Comparison of ENCODE assay signal across 19 cellular contexts in the genomic region with DNA sequence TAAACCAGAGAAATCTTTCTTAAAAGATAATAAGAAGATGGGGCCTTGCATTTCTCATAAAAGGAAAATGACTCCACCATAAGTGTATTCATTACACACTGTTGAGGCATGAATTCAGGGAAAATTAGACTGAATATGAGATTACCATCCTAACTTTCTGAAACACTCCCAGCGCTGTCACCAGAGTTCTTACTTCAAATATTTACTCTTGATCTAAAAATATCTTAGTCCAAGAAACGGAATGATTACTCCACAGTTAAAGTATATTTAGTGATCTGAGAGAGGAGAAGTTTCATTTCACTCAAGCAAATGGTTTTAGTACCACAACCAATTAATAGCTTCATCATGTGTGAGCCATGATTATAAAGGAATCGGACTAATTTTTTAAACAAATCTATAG.
DNase-seq lines count a peak whose midpoint lies in the region; ATAC-seq and TF ChIP-seq lines count a peak whose summit lies in the region.
"Had no signal": no experiment of that assay in that cellular context is flagged by ENCODE, and none has a peak within 500 bp of the region (broad histone marks: within the 10 kb centered on the region; RNA-seq: fewer than 3 reads in every experiment).

No MANE protein-coding gene starts in this region.

- no peaks in the 10 kb centered on the region for H3K9me3 ChIP-seq in mesenchymal stem cell (ENCODE audit: control insufficient read depth, low read length)
- H3K9me3 ChIP-seq in tibial nerve: no peaks in the 10 kb centered on the region
- H3K9me3 ChIP-seq in T-helper 17 cell (ENCODE audit: control insufficient read depth, low read length, poor library complexity, severe bottlenecking): no peaks in the 10 kb centered on the region
- H3K9me3 ChIP-seq: BLaER1 treated with 17β-estradiol and CSF1 and Interleukin-3, amounts not matched to agents 10 nM and 100 nM had no signal

- no peak overlapping the region for H3K4ac ChIP-seq in mesenchymal stem cell (ENCODE audit: low read depth in 1 of 2, low read length in 2 of 2)

- no peak for TF ChIP-seq POLR2A in tibial nerve (IDR thresholded peaks at IDR 0.05)

- H3K36me3 Mint-ChIP-seq in T-helper 17 cell (ENCODE audit: low read depth): peaks cover 3% of the 10 kb centered on the region
- H3K36me3 Mint-ChIP-seq: natural killer cell had no signal

- H3K27me3 ChIP-seq in mesenchymal stem cell (ENCODE audit: control insufficient read depth in 1 of 2, insufficient read depth in 1 of 2, low read length in 2 of 2): no peaks in the 10 kb centered on the region
- H3K27me3 ChIP-seq in tibial nerve: no peaks in the 10 kb centered on the region
- H3K27me3 ChIP-seq: BLaER1 treated with 17β-estradiol and CSF1 and Interleukin-3, amounts not matched to agents 10 nM and 100 nM had no signal

- ATAC-seq in T-helper 17 cell: no peak
- ATAC-seq: GM12878, natural killer cell, PC-3 had no signal

- no peak overlapping the region for H3K18ac ChIP-seq in mesenchymal stem cell (ENCODE audit: low read depth in 1 of 2, low read length in 2 of 2)

- H3K4me1 Mint-ChIP-seq in T-helper 17 cell: peaks cover 4% of the 10 kb centered on the region
- H3K4me1 Mint-ChIP-seq: natural killer cell had no signal

- H2BK12ac ChIP-seq in mesenchymal stem cell (ENCODE audit: low read length in 2 of 2): no peak overlapping the region

- no peaks in the 10 kb centered on the region for H3K36me3 ChIP-seq in mesenchymal stem cell (ENCODE audit: control insufficient read depth in 1 of 2, insufficient read depth in 2 of 2, low read depth in 1 of 2, low read length in 2 of 2)
- H3K36me3 ChIP-seq in tibial nerve: no peaks in the 10 kb centered on the region
- H3K36me3 ChIP-seq: BLaER1 treated with 17β-estradiol and CSF1 and Interleukin-3, amounts not matched to agents 10 nM and 100 nM had no signal

- TF ChIP-seq CTCF in tibial nerve (IDR thresholded peaks at IDR 0.05): no peak

- H3K9ac ChIP-seq in mesenchymal stem cell (ENCODE audit: low read length): no peak overlapping the region
- H3K9ac ChIP-seq: BLaER1 treated with 17β-estradiol and CSF1 and Interleukin-3, amounts not matched to agents 10 nM and 100 nM had no signal

- H3K27ac Mint-ChIP-seq in T-helper 17 cell: no peak overlapping the region
- H3K27ac Mint-ChIP-seq: natural killer cell; T-helper 1 cell treated with Interleukin-12 subunit alpha and Interleukin-12 subunit beta and Interleukin-4 antibody, amounts not matched to agents 30 μg/mL and 1 μg/mL, for 36 hours had no signal

- H2AFZ ChIP-seq in mesenchymal stem cell (ENCODE audit: low read depth, low read length): no peak overlapping the region

- H3K23ac ChIP-seq in mesenchymal stem cell (ENCODE audit: low read length in 2 of 2): no peak overlapping the region

- no peak overlapping the region for H2BK120ac ChIP-seq in mesenchymal stem cell (ENCODE audit: low read depth, low read length)

- H3K27ac ChIP-seq in cingulate gyrus (ENCODE audit: low read depth, low read length) (peak overlapping the region; percentile 99), mesenchymal stem cell (ENCODE audit: low read length, poor library complexity, severe bottlenecking) (no peak overlapping the region), tibial nerve (peak overlapping the region in 3 of 4 donors; percentile 23 to 85 (median 76))
- H3K27ac ChIP-seq: BLaER1 treated with 17β-estradiol and CSF1 and Interleukin-3, amounts not matched to agents 10 nM and 100 nM had no signal

- H2BK15ac ChIP-seq in mesenchymal stem cell (ENCODE audit: low read depth, poor library complexity, severe bottlenecking): no peak overlapping the region

- H2BK5ac ChIP-seq in mesenchymal stem cell (ENCODE audit: low read depth, low read length, poor library complexity, severe bottlenecking): no peak overlapping the region

- H3K27me3 Mint-ChIP-seq in T-helper 17 cell: no peaks in the 10 kb centered on the region

- no peak overlapping the region for H3K4me3 ChIP-seq in mesenchymal stem cell (ENCODE audit: insufficient read depth in 1 of 2, low read depth in 1 of 2, low read length in 2 of 2)
- no peak overlapping the region for H3K4me3 ChIP-seq in tibial nerve
- H3K4me3 ChIP-seq: BLaER1 treated with 17β-estradiol and CSF1 and Interleukin-3, amounts not matched to agents 10 nM and 100 nM; GM12878; smooth muscle cell had no signal

- no peak overlapping the region for H2AK5ac ChIP-seq in mesenchymal stem cell (ENCODE audit: low read length, severe bottlenecking)

- no peak for TF ChIP-seq EP300 in tibial nerve (IDR thresholded peaks at IDR 0.05)

- H3K4me3 Mint-ChIP-seq in T-helper 17 cell: no peak overlapping the region
- H3K4me3 Mint-ChIP-seq: natural killer cell; T-helper 1 cell treated with Interleukin-12 subunit alpha and Interleukin-12 subunit beta and Interleukin-4 antibody, amounts not matched to agents 30 μg/mL and 1 μg/mL, for 36 hours had no signal

- no peak overlapping the region for H3K4me2 ChIP-seq in mesenchymal stem cell (ENCODE audit: low read length, poor library complexity, severe bottlenecking)
- H3K4me2 ChIP-seq: BLaER1 treated with 17β-estradiol and CSF1 and Interleukin-3, amounts not matched to agents 10 nM and 100 nM; smooth muscle cell had no signal

- no peaks in the 10 kb centered on the region for H3K4me1 ChIP-seq in mesenchymal stem cell (ENCODE audit: control insufficient read depth, insufficient read depth, low read depth, low read length)
- peaks cover 0 to 37% (median 1%) of the 10 kb centered on the region in 4 donors for H3K4me1 ChIP-seq in tibial nerve
- H3K4me1 ChIP-seq: BLaER1 treated with 17β-estradiol and CSF1 and Interleukin-3, amounts not matched to agents 10 nM and 100 nM had no signal

- 100% methylated on average over 1 of the region's 3 CpGs for WGBS in mesenchymal stem cell
- 70 to 76% methylated on average over 3 of the region's 3 CpGs for WGBS in tibial nerve, 2 donors

- no peaks in the 10 kb centered on the region for H3K79me1 ChIP-seq in mesenchymal stem cell (replicated peaks; ENCODE audit: low read length, poor library complexity, severe bottlenecking)

- H4K91ac ChIP-seq in mesenchymal stem cell (ENCODE audit: low read length): no peak overlapping the region

- DNase-seq in EH (ENCODE audit: low read depth): peak; percentile 65
- DNase-seq in mesenchymal stem cell: peak; percentile 26
- no peak for DNase-seq in tibial nerve (ENCODE audit: low spot score in 2 of 2)
- no peak for DNase-seq in T-helper 17 cell
- no peak for DNase-seq in amygdala (lab: John Stamatoyannopoulos, UW)
- DNase-seq in NCI-H128 (lab: John Stamatoyannopoulos, UW; ENCODE audit: unreplicated experiment): no peak
- DNase-seq: activated CD4-positive, alpha-beta T cell treated with anti-CD3 and anti-CD28 coated beads, Interleukin-2, amount 50 U/mL, for 48 hours; activated naive CD4-positive, alpha-beta T cell; natural killer cell; NCI-H1694 treated with DMSO at 0.1 percent for 48 hours; NCI-H82; PC-3; SIG-M5; stimulated activated CD4-positive, alpha-beta T cell treated with anti-CD3 and anti-CD28 coated beads, Interleukin-4, amount 100 ng/mL, for 1 hour had no signal

- H3K14ac ChIP-seq in mesenchymal stem cell (ENCODE audit: low read length in 2 of 2): no peak overlapping the region

- no peak overlapping the region for H4K8ac ChIP-seq in mesenchymal stem cell (ENCODE audit: low read length)

Comparison
In these comparisons a context has a peak if more than half of its experiments do, and no peak if none do; other contexts are left out.
1. DNase-seq: peak in EH (single experiment) and mesenchymal stem cell (single experiment); none in tibial nerve (0 of 2), T-helper 17 cell (0 of 3), amygdala (0 of 56) and NCI-H128 (single experiment).